32 cellular contexts compared by ENCODE assay signal in the genomic region with DNA sequence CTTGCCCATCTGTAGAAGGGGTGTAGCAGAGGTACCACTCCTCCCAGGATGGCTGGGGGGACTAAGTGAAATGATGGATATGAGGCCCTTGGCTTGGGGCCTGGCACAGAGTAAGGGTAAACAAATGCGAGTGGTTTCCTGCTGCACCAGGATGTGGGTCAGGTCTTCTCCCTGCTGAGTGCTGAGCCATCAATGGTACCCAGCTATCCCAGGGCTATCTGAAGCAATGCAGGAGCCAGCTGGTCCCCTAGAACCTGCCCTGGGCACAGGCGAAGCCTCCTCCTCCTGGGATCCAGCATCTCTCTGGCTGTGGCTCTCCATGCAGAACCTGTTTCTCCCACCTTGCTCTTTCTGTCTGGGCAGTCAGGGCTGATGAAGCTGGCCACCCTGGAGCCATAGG. TPM values are rescaled to one million over a fixed set of nuclear protein-coding genes. Genes with fewer than 3 reads are reported as not detected.
DNase-seq lines count a peak whose midpoint lies in the region; ATAC-seq and TF ChIP-seq lines count a peak whose summit lies in the region.
"Had no signal": no experiment of that assay in that cellular context is flagged by ENCODE, and none has a peak within 500 bp of the region (broad histone marks: within the 10 kb centered on the region; RNA-seq: fewer than 3 reads in every experiment).

No MANE protein-coding gene starts in this region.

- peaks cover 2% of the 10 kb centered on the region for H3K27me3 Mint-ChIP-seq in activated naive CD8-positive, alpha-beta T cell treated with anti-CD3 and anti-CD28 coated beads, Interleukin-2, amount 10 ng/mL, durations not matched to agents 7 days and 5 days
- H3K27me3 Mint-ChIP-seq in activated naive CD8-positive, alpha-beta T cell treated with anti-CD3 and anti-CD28 coated beads for 36 hours, result no peaks in the 10 kb centered on the region
- peaks cover 0 to 23% (median 11%) of the 10 kb centered on the region in 3 donors for H3K27me3 Mint-ChIP-seq in CD14-positive monocyte (ENCODE audit: low read depth in 3 of 3)

- H3K27ac Mint-ChIP-seq in activated naive CD8-positive, alpha-beta T cell treated with anti-CD3 and anti-CD28 coated beads, Interleukin-2, amount 10 ng/mL, durations not matched to agents 7 days and 5 days, result peak overlapping the region; percentile 51
- no peak overlapping the region for H3K27ac Mint-ChIP-seq in activated naive CD8-positive, alpha-beta T cell treated with anti-CD3 and anti-CD28 coated beads for 36 hours
- peak overlapping the region in 1 of 7 donors; percentile 52 for H3K27ac Mint-ChIP-seq in CD14-positive monocyte
- H3K27ac Mint-ChIP-seq: memory B cell; stimulated activated naive B cell treated with anti-CD40 and anti-IgM and Interleukin-4, amounts not matched to agents 10 μg/mL and 1 μg/mL and 100 μg/mL, for 72 hours had no signal

- no peaks in the 10 kb centered on the region for H3K36me3 Mint-ChIP-seq in activated naive CD8-positive, alpha-beta T cell treated with anti-CD3 and anti-CD28 coated beads, Interleukin-2, amount 10 ng/mL, durations not matched to agents 7 days and 5 days
- no peaks in the 10 kb centered on the region for H3K36me3 Mint-ChIP-seq in activated naive CD8-positive, alpha-beta T cell treated with anti-CD3 and anti-CD28 coated beads for 36 hours
- H3K36me3 Mint-ChIP-seq in CD14-positive monocyte, result no peaks in the 10 kb centered on the region
- H3K36me3 Mint-ChIP-seq: brain; memory B cell; stimulated activated naive B cell treated with anti-CD40 and anti-IgM and Interleukin-4, amounts not matched to agents 10 μg/mL and 1 μg/mL and 100 μg/mL, for 72 hours had no signal

- no peaks in the 10 kb centered on the region for H3K9me3 Mint-ChIP-seq in activated naive CD8-positive, alpha-beta T cell treated with anti-CD3 and anti-CD28 coated beads, Interleukin-2, amount 10 ng/mL, durations not matched to agents 7 days and 5 days
- H3K9me3 Mint-ChIP-seq in activated naive CD8-positive, alpha-beta T cell treated with anti-CD3 and anti-CD28 coated beads for 36 hours, result no peaks in the 10 kb centered on the region
- H3K9me3 Mint-ChIP-seq in CD14-positive monocyte, result peaks cover 0 to 2% (median 0%) of the 10 kb centered on the region in 7 donors
- H3K9me3 Mint-ChIP-seq: memory B cell; neural crest cell; stimulated activated naive B cell treated with anti-CD40 and anti-IgM and Interleukin-4, amounts not matched to agents 10 μg/mL and 1 μg/mL and 100 μg/mL, for 72 hours had no signal

- H3K4me1 Mint-ChIP-seq in activated naive CD8-positive, alpha-beta T cell treated with anti-CD3 and anti-CD28 coated beads, Interleukin-2, amount 10 ng/mL, durations not matched to agents 7 days and 5 days, result peaks cover 20% of the 10 kb centered on the region
- peaks cover 20% of the 10 kb centered on the region for H3K4me1 Mint-ChIP-seq in activated naive CD8-positive, alpha-beta T cell treated with anti-CD3 and anti-CD28 coated beads for 36 hours
- no peaks in the 10 kb centered on the region for H3K4me1 Mint-ChIP-seq in CD14-positive monocyte
- H3K4me1 Mint-ChIP-seq: memory B cell; neural crest cell; stimulated activated naive B cell treated with anti-CD40 and anti-IgM and Interleukin-4, amounts not matched to agents 10 μg/mL and 1 μg/mL and 100 μg/mL, for 72 hours had no signal

- TF ChIP-seq POLR2A in erythroblast (IDR thresholded peaks at IDR 0.05; ENCODE audit: low read length), result no peak

- peak; percentile 38 for DNase-seq in NCI-H2196 (lab: John Stamatoyannopoulos, UW; ENCODE audit: unreplicated experiment)
- DNase-seq in NCI-H2196 treated with DMSO at 0.1 percent for 48 hours (lab: John Stamatoyannopoulos, UW; ENCODE audit: unreplicated experiment), result no peak
- no peak for DNase-seq in activated naive CD8-positive, alpha-beta T cell treated with anti-CD3 and anti-CD28 coated beads, Interleukin-2, amount 10 ng/mL, durations not matched to agents 7 days and 5 days
- no peak for DNase-seq in activated naive CD8-positive, alpha-beta T cell treated with anti-CD3 and anti-CD28 coated beads for 36 hours
- DNase-seq in cerebellar cortex (ENCODE audit: low spot score), result peak; percentile 44
- DNase-seq in CD14-positive monocyte (ENCODE audit: low spot score), result no peak
- DNase-seq in erythroblast (lab: John Stamatoyannopoulos, UW), result no peak
- DNase-seq: activated T-cell treated with anti-CD3 and anti-CD28 coated beads for 4 hours; esophagus squamous epithelium; foreskin keratinocyte; HCEC 1CT; heart left ventricle; islet precursor cell; KBM-7; left lung; NCI-H1092 treated with DMSO at 0.1 percent for 48 hours; NCI-H187; NCI-H2171 treated with DMSO at 0.1 percent for 48 hours; NCI-H526 treated with DMSO at 0.1 percent for 48 hours; pancreas; SHP77 treated with DMSO at 0.1 percent for 48 hours; stimulated activated naive B cell treated with anti-CD40 and anti-IgM and Interleukin-4, amounts not matched to agents 10 μg/mL and 1 μg/mL and 100 μg/mL, for 72 hours; T-helper 9 cell; upper lobe of left lung had no signal

- intact Hi-C loops in CD14-positive monocyte (cut with micrococcal nuclease), result no loop called here

- POLR2A ChIA-PET in activated naive CD8-positive, alpha-beta T cell treated with anti-CD3 and anti-CD28 coated beads, Interleukin-2, amount 10 ng/mL, durations not matched to agents 7 days and 5 days (lab: Charles Lee), result interaction anchor here (0.7 to 2.7 kb wide), 3 partner anchors 15 to 30 kb away, joined by 3 to 12 read pairs (median 3); a partner anchor contains a TSS

- ATAC-seq in activated naive CD8-positive, alpha-beta T cell treated with anti-CD3 and anti-CD28 coated beads, Interleukin-2, amount 10 ng/mL, durations not matched to agents 7 days and 5 days (ENCODE audit: low read depth), result peak; percentile 96
- no peak for ATAC-seq in GM18909 (IDR thresholded peaks at IDR 0.05; ENCODE audit: poor library complexity, unreplicated experiment)
- ATAC-seq: heart left ventricle; pancreas; stimulated activated naive B cell treated with anti-CD40 and anti-IgM and Interleukin-4, amounts not matched to agents 10 μg/mL and 1 μg/mL and 100 μg/mL, for 72 hours had no signal

- no peak for TF ChIP-seq CTCF in CD14-positive monocyte (IDR thresholded peaks at IDR 0.05)

- H3K4me3 Mint-ChIP-seq in activated naive CD8-positive, alpha-beta T cell treated with anti-CD3 and anti-CD28 coated beads, Interleukin-2, amount 10 ng/mL, durations not matched to agents 7 days and 5 days, result peak overlapping the region; percentile 42
- H3K4me3 Mint-ChIP-seq in activated naive CD8-positive, alpha-beta T cell treated with anti-CD3 and anti-CD28 coated beads for 36 hours, result no peak overlapping the region
- H3K4me3 Mint-ChIP-seq in CD14-positive monocyte, result no peak overlapping the region
- H3K4me3 Mint-ChIP-seq: brain; memory B cell; neural crest cell; stimulated activated naive B cell treated with anti-CD40 and anti-IgM and Interleukin-4, amounts not matched to agents 10 μg/mL and 1 μg/mL and 100 μg/mL, for 72 hours had no signal

RNA-seq across cellular contexts. Expression of a gene that starts 20.9 kb away (rescaled TPM):
- 10 to 100 TPM; 10.8 to 12.0 TPM for total RNA-seq in activated naive CD8-positive, alpha-beta T cell treated with anti-CD3 and anti-CD28 coated beads, Interleukin-2, amount 10 ng/mL, durations not matched to agents 7 days and 5 days
- under 1 TPM; 0.80 to 0.90 TPM for total RNA-seq in activated naive CD8-positive, alpha-beta T cell treated with anti-CD3 and anti-CD28 coated beads for 36 hours
- not detected for polyA plus RNA-seq in CD14-positive monocyte
- total RNA-seq: M059J, skeletal muscle tissue had no signal

RNA-seq across cellular contexts. Expression of a gene that starts 56.9 kb away (rescaled TPM):
- total RNA-seq in activated naive CD8-positive, alpha-beta T cell treated with anti-CD3 and anti-CD28 coated beads, Interleukin-2, amount 10 ng/mL, durations not matched to agents 7 days and 5 days, result under 1 TPM; 0.22 to 0.23 TPM
- under 1 TPM; 0.22 to 0.27 TPM for total RNA-seq in activated naive CD8-positive, alpha-beta T cell treated with anti-CD3 and anti-CD28 coated beads for 36 hours
- polyA plus RNA-seq in CD14-positive monocyte, result not detected
- total RNA-seq: A172, dermis microvascular lymphatic vessel endothelial cell, foreskin keratinocyte, M059J, neural crest cell had no signal

Comparison
In these comparisons a context has a peak if more than half of its experiments do, and no peak if none do; other contexts are left out.
1. DNase-seq: peak in NCI-H2196 (single experiment) and cerebellar cortex (single experiment); none in NCI-H2196 treated with DMSO at 0.1 percent for 48 hours (single experiment), activated naive CD8-positive, alpha-beta T cell treated with anti-CD3 and anti-CD28 coated beads, Interleukin-2, amount 10 ng/mL, durations not matched to agents 7 days and 5 days (single experiment), activated naive CD8-positive, alpha-beta T cell treated with anti-CD3 and anti-CD28 coated beads for 36 hours (single experiment), CD14-positive monocyte (single experiment) and erythroblast (0 of 2).
2. RNA of a gene that starts 20.9 kb away (total RNA-seq): 10.8 to 12.0 TPM in activated naive CD8-positive, alpha-beta T cell treated with anti-CD3 and anti-CD28 coated beads, Interleukin-2, amount 10 ng/mL, durations not matched to agents 7 days and 5 days; 0.80 to 0.90 TPM in activated naive CD8-positive, alpha-beta T cell treated with anti-CD3 and anti-CD28 coated beads for 36 hours; every median in the first group is over 4 times any median in the second.